1 cellular context compared by ENCODE assay signal in the genomic region with DNA sequence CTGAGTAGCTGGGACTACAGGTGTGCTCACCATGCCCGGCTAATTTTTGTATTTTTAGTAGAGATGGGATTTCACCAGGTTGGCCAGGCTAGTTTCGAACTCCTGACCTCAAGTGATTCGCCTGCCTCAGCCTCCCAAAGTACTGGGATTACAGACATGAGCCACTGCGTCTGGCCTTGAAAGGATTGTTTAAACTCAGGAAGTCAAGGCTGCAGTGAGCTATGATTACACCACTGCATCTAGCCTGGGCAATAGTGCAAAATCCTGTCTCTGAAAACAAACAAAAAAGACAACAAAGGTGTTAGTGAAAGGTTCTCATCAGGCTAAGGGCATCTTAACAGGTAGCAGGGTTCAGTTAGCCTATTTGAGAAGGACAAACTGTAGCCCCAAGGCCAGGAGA.
TF ChIP-seq lines count a peak whose summit lies in the region.

No MANE protein-coding gene starts in this region.

TF ChIP-seq in HepG2, 621 proteins besides CTCF, POLR2A, EP300 and RAD21 (continued from another document):
- TF ChIP-seq MEIS1 (CRISPR knock-in tag; IDR thresholded peaks at IDR 0.05; ENCODE audit: borderline replicate concordance) (no peak), KDM5A (IDR thresholded peaks at IDR 0.05; ENCODE audit: borderline replicate concordance, low read length) (no peak), GATAD2A (CRISPR knock-in tag; IDR thresholded peaks at IDR 0.05) (peak; percentile 48; the same call in 1 of the 2 replicates), HNF1B (CRISPR knock-in tag; IDR thresholded peaks at IDR 0.05) (no peak; the same call in 1 of the 2 replicates), RCOR2 (CRISPR knock-in tag; IDR thresholded peaks at IDR 0.05) (0 out of 2 replicates have a peak, but pooled peaks have one; percentile 19), ZNF550 (CRISPR knock-in tag; IDR thresholded peaks at IDR 0.05; ENCODE audit: borderline replicate concordance) (no peak), SIX1 (CRISPR knock-in tag; IDR thresholded peaks at IDR 0.05; ENCODE audit: borderline replicate concordance) (no peak), MNT (IDR thresholded peaks at IDR 0.05) (no peak), HOMEZ (CRISPR knock-in tag; IDR thresholded peaks at IDR 0.05; ENCODE audit: low read depth) (no peak), HOXA7 (CRISPR knock-in tag; IDR thresholded peaks at IDR 0.05) (no peak), HNRNPH1 (optimal IDR thresholded peaks at IDR 0.05; ENCODE audit: low read depth, low read length) (no peak), CENPBD1 (CRISPR knock-in tag; IDR thresholded peaks at IDR 0.05; ENCODE audit: borderline replicate concordance, low read depth) (no peak), DR1 (CRISPR knock-in tag; IDR thresholded peaks at IDR 0.05) (no peak), ZNF674 (CRISPR knock-in tag; IDR thresholded peaks at IDR 0.05; ENCODE audit: low read depth) (no peak), CHCHD3 (CRISPR knock-in tag; IDR thresholded peaks at IDR 0.05) (no peak), MED1 (CRISPR knock-in tag; IDR thresholded peaks at IDR 0.05) (peak; percentile 45; the same call in 1 of the 2 replicates), SSRP1 (CRISPR knock-in tag; IDR thresholded peaks at IDR 0.05) (no peak), PBX3 (CRISPR knock-in tag; IDR thresholded peaks at IDR 0.05; ENCODE audit: borderline replicate concordance) (no peak), ZNF256 (CRISPR knock-in tag; conservative IDR thresholded peaks at IDR 0.05) (no peak), NCOA5 (CRISPR knock-in tag; IDR thresholded peaks at IDR 0.05) (no peak), TARDBP (CRISPR knock-in tag; IDR thresholded peaks at IDR 0.05) (0 out of 2 replicates have a peak, but pooled peaks have one; percentile 16), ZNF512 (CRISPR knock-in tag; IDR thresholded peaks at IDR 0.05) (no peak), CEBPG (CRISPR knock-in tag; IDR thresholded peaks at IDR 0.05) (peak; percentile 19)
- TF ChIP-seq, protein P1, sequence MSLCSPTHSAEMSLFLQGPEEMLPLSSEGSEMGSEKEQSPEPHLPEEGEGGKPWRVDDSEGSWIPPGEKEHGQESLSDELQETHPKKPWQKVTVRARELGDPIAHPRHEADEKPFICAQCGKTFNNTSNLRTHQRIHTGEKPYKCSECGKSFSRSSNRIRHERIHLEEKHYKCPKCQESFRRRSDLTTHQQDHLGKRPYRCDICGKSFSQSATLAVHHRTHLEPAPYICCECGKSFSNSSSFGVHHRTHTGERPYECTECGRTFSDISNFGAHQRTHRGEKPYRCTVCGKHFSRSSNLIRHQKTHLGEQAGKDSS (CRISPR knock-in tag; IDR thresholded peaks at IDR 0.05; ENCODE audit: borderline replicate concordance, low read depth): no peak
- TF ChIP-seq, protein P2, sequence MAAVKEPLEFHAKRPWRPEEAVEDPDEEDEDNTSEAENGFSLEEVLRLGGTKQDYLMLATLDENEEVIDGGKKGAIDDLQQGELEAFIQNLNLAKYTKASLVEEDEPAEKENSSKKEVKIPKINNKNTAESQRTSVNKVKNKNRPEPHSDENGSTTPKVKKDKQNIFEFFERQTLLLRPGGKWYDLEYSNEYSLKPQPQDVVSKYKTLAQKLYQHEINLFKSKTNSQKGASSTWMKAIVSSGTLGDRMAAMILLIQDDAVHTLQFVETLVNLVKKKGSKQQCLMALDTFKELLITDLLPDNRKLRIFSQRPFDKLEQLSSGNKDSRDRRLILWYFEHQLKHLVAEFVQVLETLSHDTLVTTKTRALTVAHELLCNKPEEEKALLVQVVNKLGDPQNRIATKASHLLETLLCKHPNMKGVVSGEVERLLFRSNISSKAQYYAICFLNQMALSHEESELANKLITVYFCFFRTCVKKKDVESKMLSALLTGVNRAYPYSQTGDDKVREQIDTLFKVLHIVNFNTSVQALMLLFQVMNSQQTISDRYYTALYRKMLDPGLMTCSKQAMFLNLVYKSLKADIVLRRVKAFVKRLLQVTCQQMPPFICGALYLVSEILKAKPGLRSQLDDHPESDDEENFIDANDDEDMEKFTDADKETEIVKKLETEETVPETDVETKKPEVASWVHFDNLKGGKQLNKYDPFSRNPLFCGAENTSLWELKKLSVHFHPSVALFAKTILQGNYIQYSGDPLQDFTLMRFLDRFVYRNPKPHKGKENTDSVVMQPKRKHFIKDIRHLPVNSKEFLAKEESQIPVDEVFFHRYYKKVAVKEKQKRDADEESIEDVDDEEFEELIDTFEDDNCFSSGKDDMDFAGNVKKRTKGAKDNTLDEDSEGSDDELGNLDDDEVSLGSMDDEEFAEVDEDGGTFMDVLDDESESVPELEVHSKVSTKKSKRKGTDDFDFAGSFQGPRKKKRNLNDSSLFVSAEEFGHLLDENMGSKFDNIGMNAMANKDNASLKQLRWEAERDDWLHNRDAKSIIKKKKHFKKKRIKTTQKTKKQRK (IDR thresholded peaks at IDR 0.05; ENCODE audit: low read length): no peak
- TF ChIP-seq, protein P3, sequence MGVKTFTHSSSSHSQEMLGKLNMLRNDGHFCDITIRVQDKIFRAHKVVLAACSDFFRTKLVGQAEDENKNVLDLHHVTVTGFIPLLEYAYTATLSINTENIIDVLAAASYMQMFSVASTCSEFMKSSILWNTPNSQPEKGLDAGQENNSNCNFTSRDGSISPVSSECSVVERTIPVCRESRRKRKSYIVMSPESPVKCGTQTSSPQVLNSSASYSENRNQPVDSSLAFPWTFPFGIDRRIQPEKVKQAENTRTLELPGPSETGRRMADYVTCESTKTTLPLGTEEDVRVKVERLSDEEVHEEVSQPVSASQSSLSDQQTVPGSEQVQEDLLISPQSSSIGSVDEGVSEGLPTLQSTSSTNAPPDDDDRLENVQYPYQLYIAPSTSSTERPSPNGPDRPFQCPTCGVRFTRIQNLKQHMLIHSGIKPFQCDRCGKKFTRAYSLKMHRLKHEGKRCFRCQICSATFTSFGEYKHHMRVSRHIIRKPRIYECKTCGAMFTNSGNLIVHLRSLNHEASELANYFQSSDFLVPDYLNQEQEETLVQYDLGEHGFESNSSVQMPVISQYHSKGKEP (CRISPR knock-in tag; IDR thresholded peaks at IDR 0.05): no peak
- TF ChIP-seq, protein P4, sequence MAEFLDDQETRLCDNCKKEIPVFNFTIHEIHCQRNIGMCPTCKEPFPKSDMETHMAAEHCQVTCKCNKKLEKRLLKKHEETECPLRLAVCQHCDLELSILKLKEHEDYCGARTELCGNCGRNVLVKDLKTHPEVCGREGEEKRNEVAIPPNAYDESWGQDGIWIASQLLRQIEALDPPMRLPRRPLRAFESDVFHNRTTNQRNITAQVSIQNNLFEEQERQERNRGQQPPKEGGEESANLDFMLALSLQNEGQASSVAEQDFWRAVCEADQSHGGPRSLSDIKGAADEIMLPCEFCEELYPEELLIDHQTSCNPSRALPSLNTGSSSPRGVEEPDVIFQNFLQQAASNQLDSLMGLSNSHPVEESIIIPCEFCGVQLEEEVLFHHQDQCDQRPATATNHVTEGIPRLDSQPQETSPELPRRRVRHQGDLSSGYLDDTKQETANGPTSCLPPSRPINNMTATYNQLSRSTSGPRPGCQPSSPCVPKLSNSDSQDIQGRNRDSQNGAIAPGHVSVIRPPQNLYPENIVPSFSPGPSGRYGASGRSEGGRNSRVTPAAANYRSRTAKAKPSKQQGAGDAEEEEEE (CRISPR knock-in tag; IDR thresholded peaks at IDR 0.05; ENCODE audit: borderline replicate concordance): no peak
TF ChIP-seq in HepG2: peak in this region for 35.
